In the genomic region with DNA sequence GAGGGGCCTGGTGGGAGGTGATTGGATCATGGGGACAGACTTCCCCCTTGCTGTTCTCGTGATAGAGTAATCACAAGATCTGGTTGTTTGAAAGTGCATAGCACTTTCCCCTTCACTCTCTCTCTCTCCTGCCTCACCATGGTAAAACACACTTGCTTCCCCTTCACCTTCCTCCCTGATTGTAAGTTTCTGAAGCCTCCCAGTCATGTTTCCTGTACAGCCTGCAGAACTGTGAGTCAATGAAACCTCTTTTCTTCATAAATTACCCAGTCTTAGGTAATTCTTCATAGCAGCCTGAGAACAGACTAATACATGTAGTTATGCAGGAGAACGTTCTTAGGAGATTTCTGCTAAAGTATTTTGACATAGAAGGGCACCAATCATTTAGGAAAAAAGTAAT, we compare ENCODE assay signal across 15 cellular contexts.
"Had no signal": no experiment of that assay in that cellular context is flagged by ENCODE, and none has a peak within 500 bp of the region (broad histone marks: within the 10 kb centered on the region; RNA-seq: fewer than 3 reads in every experiment).

No MANE protein-coding gene starts in this region.

- H3K27ac Mint-ChIP-seq: activated naive CD8-positive, alpha-beta T cell treated with anti-CD3 and anti-CD28 coated beads, Interleukin-2, amount 10 ng/mL, durations not matched to agents 7 days and 5 days; dendritic cell treated with granulocyte-macrophage colony-stimulating factor and Interleukin-4, amounts not matched to agents 40 ng/mL and 50 ng/mL, for 4 days; memory B cell; natural killer cell; stimulated activated memory B cell treated with anti-CD40 and anti-IgM and Interleukin-4, amounts not matched to agents 10 μg/mL and 1 μg/mL and 100 μg/mL, for 72 hours had no signal

- H3K27ac ChIP-seq: hepatocyte, left lung, neutrophil, parathyroid adenoma, tibial artery had no signal

- H2AFZ ChIP-seq: hepatocyte, parathyroid adenoma had no signal

- H3K36me3 ChIP-seq: left lung, neutrophil, tibial artery had no signal

- H3K27me3 Mint-ChIP-seq: dendritic cell treated with granulocyte-macrophage colony-stimulating factor and Interleukin-4, amounts not matched to agents 40 ng/mL and 50 ng/mL, for 4 days; stimulated activated memory B cell treated with anti-CD40 and anti-IgM and Interleukin-4, amounts not matched to agents 10 μg/mL and 1 μg/mL and 100 μg/mL, for 72 hours had no signal

- H3K4me1 Mint-ChIP-seq: activated naive CD8-positive, alpha-beta T cell treated with anti-CD3 and anti-CD28 coated beads, Interleukin-2, amount 10 ng/mL, durations not matched to agents 7 days and 5 days; memory B cell; natural killer cell; stimulated activated memory B cell treated with anti-CD40 and anti-IgM and Interleukin-4, amounts not matched to agents 10 μg/mL and 1 μg/mL and 100 μg/mL, for 72 hours had no signal

- H3K4me1 ChIP-seq: left lung, parathyroid adenoma had no signal

- H3K9me3 ChIP-seq: left lung, neutrophil, tibial artery had no signal

- H3K4me3 ChIP-seq: hepatocyte, left lung, tibial artery had no signal

- H3K4me2 ChIP-seq: hepatocyte had no signal

- H3K4me3 Mint-ChIP-seq: activated naive CD8-positive, alpha-beta T cell treated with anti-CD3 and anti-CD28 coated beads, Interleukin-2, amount 10 ng/mL, durations not matched to agents 7 days and 5 days; dendritic cell treated with granulocyte-macrophage colony-stimulating factor and Interleukin-4, amounts not matched to agents 40 ng/mL and 50 ng/mL, for 4 days; memory B cell; natural killer cell; stimulated activated memory B cell treated with anti-CD40 and anti-IgM and Interleukin-4, amounts not matched to agents 10 μg/mL and 1 μg/mL and 100 μg/mL, for 72 hours had no signal

- ATAC-seq: esophagus mucosa; left lung; natural killer cell; stimulated activated memory B cell treated with anti-CD40 and anti-IgM and Interleukin-4, amounts not matched to agents 10 μg/mL and 1 μg/mL and 100 μg/mL, for 72 hours had no signal

- H3K9me3 Mint-ChIP-seq: natural killer cell had no signal

- DNase-seq: activated CD4-positive, alpha-beta T cell treated with anti-CD3 and anti-CD28 coated beads, Interleukin-2, amount 50 U/mL, for 4 hours; activated naive CD4-positive, alpha-beta T cell; activated naive CD8-positive, alpha-beta T cell treated with anti-CD3 and anti-CD28 coated beads, Interleukin-2, amount 10 ng/mL, durations not matched to agents 7 days and 5 days; activated T-cell treated with anti-CD3 and anti-CD28 coated beads for 4 hours; anterior cingulate cortex; left lung; natural killer cell; tibial artery had no signal

- H3K79me2 ChIP-seq: hepatocyte, parathyroid adenoma had no signal

- H3K36me3 Mint-ChIP-seq: natural killer cell had no signal
